ENCODE assay signal across 15 cellular contexts in genomic region chr2:98824256-98825042, GRCh38.
DNase-seq lines count a peak whose midpoint lies in the region; ATAC-seq and TF ChIP-seq lines count a peak whose summit lies in the region.
"Had no signal": no experiment of that assay in that cellular context is flagged by ENCODE, and none has a peak within 500 bp of the region (broad histone marks: within the 10 kb centered on the region; RNA-seq: fewer than 3 reads in every experiment).

No MANE protein-coding gene starts in this region.

- peaks cover 0 to 68% (median 0%) of the 10 kb centered on the region in 3 donors for H3K36me3 ChIP-seq in esophagus squamous epithelium
- H3K36me3 ChIP-seq: tibial artery had no signal

- no peak overlapping the region for H3K4me3 ChIP-seq in esophagus squamous epithelium
- H3K4me3 ChIP-seq: A549, tibial artery had no signal

- H3K4me3 Mint-ChIP-seq in activated CD4-positive, alpha-beta T cell treated with anti-CD3 and anti-CD28 coated beads, Interleukin-2, amount 10 ng/mL, durations not matched to agents 7 days and 5 days: peak overlapping the region; percentile 8
- H3K4me3 Mint-ChIP-seq in stimulated activated memory B cell treated with anti-CD40 and anti-IgM and Interleukin-4, amounts not matched to agents 10 μg/mL and 1 μg/mL and 100 μg/mL, for 72 hours: no peak overlapping the region
- H3K4me3 Mint-ChIP-seq: HFFc6 had no signal

- H3K27ac ChIP-seq in esophagus squamous epithelium: peak overlapping the region in 3 of 4 donors; percentile 63 to 84 (median 84)
- H3K27ac ChIP-seq: A549 had no signal

- ATAC-seq in stimulated activated memory B cell treated with anti-CD40 and anti-IgM and Interleukin-4, amounts not matched to agents 10 μg/mL and 1 μg/mL and 100 μg/mL, for 72 hours: peak; percentile 65
- no peak for ATAC-seq in activated CD4-positive, CD25-positive, alpha-beta regulatory T cell treated with anti-CD3 and anti-CD28 coated beads, Interleukin-2, amount 50 U/mL, for 24 hours
- ATAC-seq: A549, sciatic nerve had no signal

- CTCF ChIA-PET in activated CD4-positive, alpha-beta T cell treated with anti-CD3 and anti-CD28 coated beads, Interleukin-2, amount 10 ng/mL, durations not matched to agents 7 days and 5 days (lab: Charles Lee): interaction anchor here (1.0 to 2.1 kb wide), 6 partner anchors 20 to 179 kb away, joined by 3 to 8 read pairs (median 4); no protein-coding TSS in a partner anchor

- H3K4me1 Mint-ChIP-seq in activated CD4-positive, alpha-beta T cell treated with anti-CD3 and anti-CD28 coated beads, Interleukin-2, amount 10 ng/mL, durations not matched to agents 7 days and 5 days: peaks cover 42% of the 10 kb centered on the region
- peaks cover 12% of the 10 kb centered on the region for H3K4me1 Mint-ChIP-seq in stimulated activated memory B cell treated with anti-CD40 and anti-IgM and Interleukin-4, amounts not matched to agents 10 μg/mL and 1 μg/mL and 100 μg/mL, for 72 hours

- intact Hi-C loops in esophagus squamous epithelium (cut with DNase I): no loop called here

- peaks cover 2% of the 10 kb centered on the region for H3K9me3 Mint-ChIP-seq in activated CD4-positive, alpha-beta T cell treated with anti-CD3 and anti-CD28 coated beads, Interleukin-2, amount 10 ng/mL, durations not matched to agents 7 days and 5 days
- no peaks in the 10 kb centered on the region for H3K9me3 Mint-ChIP-seq in stimulated activated memory B cell treated with anti-CD40 and anti-IgM and Interleukin-4, amounts not matched to agents 10 μg/mL and 1 μg/mL and 100 μg/mL, for 72 hours

- no peak overlapping the region for H3K27ac Mint-ChIP-seq in activated CD4-positive, alpha-beta T cell treated with anti-CD3 and anti-CD28 coated beads, Interleukin-2, amount 10 ng/mL, durations not matched to agents 7 days and 5 days
- peak overlapping the region; percentile 57 for H3K27ac Mint-ChIP-seq in stimulated activated memory B cell treated with anti-CD40 and anti-IgM and Interleukin-4, amounts not matched to agents 10 μg/mL and 1 μg/mL and 100 μg/mL, for 72 hours
- H3K27ac Mint-ChIP-seq: HFFc6 had no signal

- peaks cover 10% of the 10 kb centered on the region for H3K27me3 Mint-ChIP-seq in activated CD4-positive, alpha-beta T cell treated with anti-CD3 and anti-CD28 coated beads, Interleukin-2, amount 10 ng/mL, durations not matched to agents 7 days and 5 days
- H3K27me3 Mint-ChIP-seq in stimulated activated memory B cell treated with anti-CD40 and anti-IgM and Interleukin-4, amounts not matched to agents 10 μg/mL and 1 μg/mL and 100 μg/mL, for 72 hours: no peaks in the 10 kb centered on the region

- H3K4me1 ChIP-seq in esophagus squamous epithelium: peaks cover 0 to 39% (median 4%) of the 10 kb centered on the region in 3 donors
- H3K4me1 ChIP-seq: A549 had no signal

- TF ChIP-seq CTCF in esophagus squamous epithelium (IDR thresholded peaks at IDR 0.05): no peak

- POLR2A ChIA-PET in activated CD4-positive, alpha-beta T cell treated with anti-CD3 and anti-CD28 coated beads, Interleukin-2, amount 10 ng/mL, durations not matched to agents 7 days and 5 days (lab: Charles Lee): no interaction called here

- peaks cover 3% of the 10 kb centered on the region for H3K36me3 Mint-ChIP-seq in activated CD4-positive, alpha-beta T cell treated with anti-CD3 and anti-CD28 coated beads, Interleukin-2, amount 10 ng/mL, durations not matched to agents 7 days and 5 days (ENCODE audit: low read depth)
- no peaks in the 10 kb centered on the region for H3K36me3 Mint-ChIP-seq in stimulated activated memory B cell treated with anti-CD40 and anti-IgM and Interleukin-4, amounts not matched to agents 10 μg/mL and 1 μg/mL and 100 μg/mL, for 72 hours

- 51 to 71% methylated on average over 2 of the region's 2 CpGs for WGBS in esophagus squamous epithelium, 2 donors

- TF ChIP-seq POLR2A in esophagus squamous epithelium (IDR thresholded peaks at IDR 0.05): no peak

- H3K27me3 ChIP-seq in esophagus squamous epithelium: peaks cover 0 to 19% (median 0%) of the 10 kb centered on the region in 4 donors

- no peak for DNase-seq in activated CD4-positive, alpha-beta T cell treated with anti-CD3 and anti-CD28 coated beads, Interleukin-2, amount 10 ng/mL, durations not matched to agents 7 days and 5 days
- no peak for DNase-seq in activated CD4-positive, alpha-beta T cell treated with anti-CD3 and anti-CD28 coated beads, Interleukin-2, amount 50 U/mL, for 1 hour
- DNase-seq in RPMI8226 (peak; percentile 14), esophagus squamous epithelium (lab: John Stamatoyannopoulos, UW) (no peak), NCI-H1417 treated with DMSO at 0.1 percent for 48 hours (lab: John Stamatoyannopoulos, UW) (no peak), germinal center (ENCODE audit: low spot score) (no peak)
- DNase-seq: aorta, DMS79, HFFc6, midbrain, tibial artery had no signal

- no peaks in the 10 kb centered on the region for H3K9me3 ChIP-seq in esophagus squamous epithelium
- H3K9me3 ChIP-seq: A549, tibial artery had no signal
